ENCODE assay signal across 17 cellular contexts in the genomic region with DNA sequence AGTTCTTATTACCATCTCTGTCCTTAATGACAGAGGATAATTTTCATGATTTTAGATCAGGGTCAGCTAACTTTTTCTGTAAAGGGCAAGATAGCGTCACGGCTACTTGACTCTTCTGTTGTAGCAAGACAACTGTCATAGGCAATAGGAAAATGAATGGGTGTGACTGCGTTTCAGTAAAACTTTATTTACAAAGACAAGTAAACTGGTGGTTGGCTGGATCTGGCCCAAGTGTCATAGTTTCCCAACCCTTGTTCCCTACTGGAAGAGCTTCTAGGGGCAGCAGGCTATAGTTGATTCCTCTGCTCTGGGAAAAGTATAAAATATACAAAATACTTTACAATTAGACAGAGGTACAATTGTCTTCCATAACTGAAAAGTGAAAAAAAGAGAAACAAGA.
"Had no signal": no experiment of that assay in that cellular context is flagged by ENCODE, and none has a peak within 500 bp of the region (broad histone marks: within the 10 kb centered on the region; RNA-seq: fewer than 3 reads in every experiment).

No MANE protein-coding gene starts in this region.

- H3K36me3 Mint-ChIP-seq: activated CD4-positive, alpha-beta memory T cell treated with anti-CD3 and anti-CD28 coated beads for 36 hours had no signal

- ATAC-seq: activated naive CD8-positive, alpha-beta T cell treated with anti-CD3 and anti-CD28 coated beads, Interleukin-2, amount 50 U/mL, for 24 hours; heart right ventricle; lower lobe of right lung had no signal

- H3K9me3 ChIP-seq: heart right ventricle, lower lobe of right lung, spleen, tibial artery had no signal

- H3K4me3 ChIP-seq: heart right ventricle, lower lobe of right lung, spleen, tibial artery had no signal

- H3K4me3 Mint-ChIP-seq: activated CD4-positive, alpha-beta memory T cell treated with anti-CD3 and anti-CD28 coated beads for 36 hours; activated naive CD8-positive, alpha-beta T cell treated with anti-CD3 and anti-CD28 coated beads, Interleukin-2, amount 50 U/mL, for 24 hours; naive B cell; stimulated activated naive CD8-positive, alpha-beta T cell treated with anti-CD3 and anti-CD28 coated beads, Interleukin-15, Interleukin-2, amounts not matched to agents 100 ng/mL and 50 ng/mL, for 24 hours; T-helper 1 cell treated with Interleukin-12 subunit alpha and Interleukin-12 subunit beta and Interleukin-4 antibody, amounts not matched to agents 30 μg/mL and 1 μg/mL, for 36 hours had no signal

- H3K27me3 Mint-ChIP-seq: activated CD4-positive, alpha-beta memory T cell treated with anti-CD3 and anti-CD28 coated beads for 36 hours; activated naive CD8-positive, alpha-beta T cell treated with anti-CD3 and anti-CD28 coated beads, Interleukin-2, amount 50 U/mL, for 24 hours; naive B cell; stimulated activated naive CD8-positive, alpha-beta T cell treated with anti-CD3 and anti-CD28 coated beads, Interleukin-15, Interleukin-2, amounts not matched to agents 100 ng/mL and 50 ng/mL, for 24 hours had no signal

- H3K27ac Mint-ChIP-seq: activated CD4-positive, alpha-beta memory T cell treated with anti-CD3 and anti-CD28 coated beads for 36 hours; activated naive CD8-positive, alpha-beta T cell treated with anti-CD3 and anti-CD28 coated beads, Interleukin-2, amount 50 U/mL, for 24 hours; stimulated activated naive CD8-positive, alpha-beta T cell treated with anti-CD3 and anti-CD28 coated beads, Interleukin-15, Interleukin-2, amounts not matched to agents 100 ng/mL and 50 ng/mL, for 24 hours; T-helper 1 cell treated with Interleukin-12 subunit alpha and Interleukin-12 subunit beta and Interleukin-4 antibody, amounts not matched to agents 30 μg/mL and 1 μg/mL, for 36 hours had no signal

- H3K4me1 ChIP-seq: heart right ventricle, lower lobe of right lung, tibial artery had no signal

- H3K27me3 ChIP-seq: heart right ventricle, spleen, tibial artery had no signal

- DNase-seq: activated CD4-positive, alpha-beta memory T cell treated with anti-CD3 and anti-CD28 coated beads for 36 hours; activated CD4-positive, alpha-beta T cell treated with anti-CD3 and anti-CD28 coated beads for 48 hours; activated CD4-positive, CD25-positive, alpha-beta regulatory T cell; activated effector memory CD4-positive, alpha-beta T cell treated with Interleukin-2 at 50 U/mL for 16 hours; activated naive CD4-positive, alpha-beta T cell treated with anti-CD3 and anti-CD28 coated beads, Interleukin-2, amount 50 U/mL, for 16 hours; activated naive CD8-positive, alpha-beta T cell treated with anti-CD3 and anti-CD28 coated beads, Interleukin-2, amount 50 U/mL, for 24 hours; activated T-cell treated with anti-CD3 and anti-CD28 coated beads, Interleukin-2, amount 50 U/mL, for 48 hours; heart right ventricle; islet precursor cell; lower lobe of right lung; naive B cell; retina; spleen; stimulated activated CD4-positive, alpha-beta T cell treated with anti-CD3 and anti-CD28 coated beads, Interleukin-4, amount 100 ng/mL, for 24 hours; tibial artery had no signal

- H3K9me3 Mint-ChIP-seq: activated CD4-positive, alpha-beta memory T cell treated with anti-CD3 and anti-CD28 coated beads for 36 hours; activated naive CD8-positive, alpha-beta T cell treated with anti-CD3 and anti-CD28 coated beads, Interleukin-2, amount 50 U/mL, for 24 hours; naive B cell; stimulated activated naive CD8-positive, alpha-beta T cell treated with anti-CD3 and anti-CD28 coated beads, Interleukin-15, Interleukin-2, amounts not matched to agents 100 ng/mL and 50 ng/mL, for 24 hours; T-helper 1 cell treated with Interleukin-12 subunit alpha and Interleukin-12 subunit beta and Interleukin-4 antibody, amounts not matched to agents 30 μg/mL and 1 μg/mL, for 36 hours had no signal
